Comparison of ENCODE assay signal across 8 cellular contexts in genomic region chr6:152356659-152357058, GRCh38.
A peak's percentile ranks its signal among the peaks of the same experiment; 100 is the strongest.
DNase-seq lines count a peak whose midpoint lies in the region; ATAC-seq and TF ChIP-seq lines count a peak whose summit lies in the region.

No MANE protein-coding gene starts in this region.

- no peak for TF ChIP-seq EP300 in upper lobe of left lung (IDR thresholded peaks at IDR 0.05)

- H3K4me1 ChIP-seq in cardiac muscle cell (ENCODE audit: low read depth): no peaks in the 10 kb centered on the region
- H3K4me1 ChIP-seq in right atrium auricular region: peaks cover 0 to 4% of the 10 kb centered on the region in 2 donors
- H3K4me1 ChIP-seq in neutrophil (ENCODE audit: control insufficient read depth in 1 of 2, insufficient read depth in 1 of 2, low read depth in 1 of 2, low read length in 1 of 2): peaks cover 0 to 6% of the 10 kb centered on the region in 2 experiments
- H3K4me1 ChIP-seq in upper lobe of left lung: no peaks in the 10 kb centered on the region

- peak in 1 of 2 donors; percentile 73 for DNase-seq in cardiac muscle cell (ENCODE audit: low read depth in 1 of 2, low spot score in 1 of 2)
- DNase-seq in right atrium auricular region (ENCODE audit: low spot score): no peak
- peak; percentile 19 for DNase-seq in NCI-H460 (ENCODE audit: extremely low read depth, low read depth)
- DNase-seq in cardiac fibroblast (ENCODE audit: low read depth in 2 of 2): peak; percentile 74
- DNase-seq in upper lobe of left lung: no peak
- DNase-seq in putamen (ENCODE audit: low spot score): no peak

- WGBS in upper lobe of left lung, 2 donors: 37 to 70% methylated on average over 2 of the region's 2 CpGs

- H3K27me3 ChIP-seq in cardiac muscle cell (no peaks in the 10 kb centered on the region), right atrium auricular region (no peaks in the 10 kb centered on the region), neutrophil (no peaks in the 10 kb centered on the region), upper lobe of left lung (no peaks in the 10 kb centered on the region)

- TF ChIP-seq CTCF in cardiac muscle cell (IDR thresholded peaks at IDR 0.05; ENCODE audit: low read depth, low read length): peak; percentile 53
- TF ChIP-seq CTCF in right atrium auricular region (IDR thresholded peaks at IDR 0.05): peak in 1 of 2 donors; percentile 58
- peak; percentile 39 for TF ChIP-seq CTCF in cardiac fibroblast (IDR thresholded peaks at IDR 0.05; ENCODE audit: low read depth, low read length)
- TF ChIP-seq CTCF in neutrophil (IDR thresholded peaks at IDR 0.05): no peak
- TF ChIP-seq CTCF in upper lobe of left lung (IDR thresholded peaks at IDR 0.05): no peak

- H3K9me3 ChIP-seq in cardiac muscle cell (ENCODE audit: low read depth) (no peaks in the 10 kb centered on the region), right atrium auricular region (no peaks in the 10 kb centered on the region), neutrophil (no peaks in the 10 kb centered on the region), upper lobe of left lung (no peaks in the 10 kb centered on the region)

- H3K4me3 ChIP-seq in cardiac muscle cell (no peak overlapping the region), right atrium auricular region (no peak overlapping the region), cardiac fibroblast (replicated peaks in 1 of 2; ENCODE audit: low read depth in 2 of 2, low read length in 2 of 2) (no peak overlapping the region), neutrophil (ENCODE audit: low read depth in 1 of 2, low read length in 1 of 2) (no peak overlapping the region), upper lobe of left lung (no peak overlapping the region)

- peaks cover 76% of the 10 kb centered on the region for H3K36me3 ChIP-seq in cardiac muscle cell
- H3K36me3 ChIP-seq in right atrium auricular region: peaks cover 74% of the 10 kb centered on the region
- H3K36me3 ChIP-seq in neutrophil: peaks cover 93% of the 10 kb centered on the region
- peaks cover 20 to 85% (median 69%) of the 10 kb centered on the region in 4 donors for H3K36me3 ChIP-seq in upper lobe of left lung

- H3K27ac ChIP-seq in cardiac muscle cell (no peak overlapping the region), right atrium auricular region (no peak overlapping the region), neutrophil (peak overlapping the region; percentile 62), upper lobe of left lung (no peak overlapping the region)

- TF ChIP-seq POLR2A in upper lobe of left lung (IDR thresholded peaks at IDR 0.05): no peak

- ATAC-seq in HG02642 (IDR thresholded peaks at IDR 0.05; ENCODE audit: poor library complexity, unreplicated experiment) (peak; percentile 59), upper lobe of left lung (ENCODE audit: low FRiP score in 2 of 2) (no peak)

Comparison
In these comparisons a context has a peak if more than half of its experiments do, and no peak if none do; other contexts are left out.
1. DNase-seq: peak in NCI-H460 (single experiment) and cardiac fibroblast (2 of 2); none in right atrium auricular region (single experiment), upper lobe of left lung (0 of 2) and putamen (single experiment).
2. CTCF ChIP-seq: peak in cardiac muscle cell (single experiment) and cardiac fibroblast (single experiment); none in neutrophil (single experiment) and upper lobe of left lung (0 of 6).